ENCODE assay signal across 8 cellular contexts in genomic region chr17:45060824-45061605, GRCh38. TPM values are rescaled to one million over a fixed set of nuclear protein-coding genes. Genes with fewer than 3 reads are reported as not detected.
DNase-seq lines count a peak whose midpoint lies in the region; ATAC-seq and TF ChIP-seq lines count a peak whose summit lies in the region.

NMT1 (plus strand) TSS chr17:45061317; CDS start chr17:45061330, 13 bp downstream.

- peak within 1 kb of the TSS; percentile 97 for H3K27ac Mint-ChIP-seq in activated T-helper 17 cell treated with anti-CD3 and anti-CD28 coated beads, Interleukin-2, amount 50 U/mL, for 72 hours
- peak within 1 kb of the TSS; percentile 88 to 99 (median 97) for H3K27ac Mint-ChIP-seq in naive thymus-derived CD4-positive, alpha-beta T cell
- H3K27ac Mint-ChIP-seq in stimulated activated naive B cell treated with anti-CD40 and anti-IgM and Interleukin-4, amounts not matched to agents 10 μg/mL and 1 μg/mL and 100 μg/mL, for 72 hours, result peak within 1 kb of the TSS; percentile 99

- peaks cover 55% of the 10 kb centered on the region for H3K36me3 Mint-ChIP-seq in activated T-helper 17 cell treated with anti-CD3 and anti-CD28 coated beads, Interleukin-2, amount 50 U/mL, for 72 hours (ENCODE audit: low read depth)
- H3K36me3 Mint-ChIP-seq in naive thymus-derived CD4-positive, alpha-beta T cell, result peaks cover 0 to 13% (median 0%) of the 10 kb centered on the region in 5 donors
- H3K36me3 Mint-ChIP-seq in stimulated activated naive B cell treated with anti-CD40 and anti-IgM and Interleukin-4, amounts not matched to agents 10 μg/mL and 1 μg/mL and 100 μg/mL, for 72 hours, result peaks cover 10 to 19% of the 10 kb centered on the region in 2 donors

- POLR2A ChIA-PET in RWPE1 (lab: Yijun Ruan, JAX; ENCODE audit: low non-redundant PET), result interaction anchor here (0.6 to 1.3 kb wide), 4 partner anchors 9 to 184 kb away, joined by 3 to 9 read pairs (median 3); partner anchors contain the start of gene DCAKD
- POLR2A ChIA-PET in naive thymus-derived CD4-positive, alpha-beta T cell (lab: Charles Lee), result interaction anchor here (0.6 to 5.0 kb wide), 10 partner anchors 11 to 256 kb away, joined by 3 to 95 read pairs (median 4); partner anchors contain the start of genes ACBD4, DCAKD, EFTUD2 and HEXIM2

- peak within 1 kb of the TSS; percentile 94 for H3K4me3 ChIP-seq in LNCaP clone FGC (ENCODE audit: low read depth, low read length)
- H3K4me3 ChIP-seq in fibroblast of lung (replicated peaks in 1 of 4; ENCODE audit: control extremely low read depth in 1 of 4, insufficient read depth in 1 of 4, low read depth in 3 of 4, low read length in 4 of 4), result peak within 1 kb of the TSS; percentile 69 to 98 (median 84)
- peak within 1 kb of the TSS; percentile 97 for H3K4me3 ChIP-seq in naive thymus-derived CD4-positive, alpha-beta T cell (ENCODE audit: low read length)

- peaks cover 56% of the 10 kb centered on the region for H3K79me2 ChIP-seq in fibroblast of lung (ENCODE audit: control insufficient read depth, insufficient read depth, low read length)

- H3K36me3 ChIP-seq in fibroblast of lung (ENCODE audit: control insufficient read depth, insufficient read depth, low read length), result no peaks in the 10 kb centered on the region
- H3K36me3 ChIP-seq in naive thymus-derived CD4-positive, alpha-beta T cell (ENCODE audit: control insufficient read depth in 2 of 3, insufficient read depth in 3 of 3, low read length in 3 of 3), result peaks cover 0 to 7% (median 0%) of the 10 kb centered on the region in 3 experiments

- no peaks in the 10 kb centered on the region for H3K27me3 ChIP-seq in fibroblast of lung (ENCODE audit: control insufficient read depth, insufficient read depth, low read length)
- no peaks in the 10 kb centered on the region for H3K27me3 ChIP-seq in naive thymus-derived CD4-positive, alpha-beta T cell (ENCODE audit: control insufficient read depth in 2 of 2, insufficient read depth in 2 of 2, low read length in 2 of 2)

- DNase-seq in Daoy (ENCODE audit: low read depth) (peak; percentile 99), GOT3 (lab: John Stamatoyannopoulos, UW) (peak; percentile 93), LNCaP clone FGC (ENCODE audit: low read depth) (peak; percentile 98), RWPE1 (ENCODE audit: low spot score) (peak; percentile 98), fibroblast of lung (ENCODE audit: low read depth in 2 of 2) (peak; percentile 99 to 100)
- peak; percentile 81 to 98 (median 98) for DNase-seq in naive thymus-derived CD4-positive, alpha-beta T cell
- peak; percentile 98 for DNase-seq in stimulated activated naive B cell treated with anti-CD40 and anti-IgM and Interleukin-4, amounts not matched to agents 10 μg/mL and 1 μg/mL and 100 μg/mL, for 72 hours

- peaks cover 20% of the 10 kb centered on the region for H3K4me1 Mint-ChIP-seq in activated T-helper 17 cell treated with anti-CD3 and anti-CD28 coated beads, Interleukin-2, amount 50 U/mL, for 72 hours
- H3K4me1 Mint-ChIP-seq in naive thymus-derived CD4-positive, alpha-beta T cell, result peaks cover 26 to 66% (median 53%) of the 10 kb centered on the region in 7 donors
- peaks cover 18 to 47% of the 10 kb centered on the region in 2 donors for H3K4me1 Mint-ChIP-seq in stimulated activated naive B cell treated with anti-CD40 and anti-IgM and Interleukin-4, amounts not matched to agents 10 μg/mL and 1 μg/mL and 100 μg/mL, for 72 hours

- ATAC-seq in activated T-helper 17 cell treated with anti-CD3 and anti-CD28 coated beads, Interleukin-2, amount 50 U/mL, for 72 hours (replicated peaks), result peak; percentile 94
- ATAC-seq in naive thymus-derived CD4-positive, alpha-beta T cell, result peak; percentile 95
- peak; percentile 90 to 91 for ATAC-seq in stimulated activated naive B cell treated with anti-CD40 and anti-IgM and Interleukin-4, amounts not matched to agents 10 μg/mL and 1 μg/mL and 100 μg/mL, for 72 hours (replicated peaks)

- TF ChIP-seq CTCF in LNCaP clone FGC (IDR thresholded peaks at IDR 0.05; ENCODE audit: control insufficient read depth, extremely low read depth, insufficient read depth) (no peak), RWPE1 (conservative IDR thresholded peaks at IDR 0.05; ENCODE audit: low read depth) (no peak), fibroblast of lung (conservative IDR thresholded peaks at IDR 0.05 in 1 of 2, IDR thresholded peaks at IDR 0.05 in 1 of 2; ENCODE audit: low read depth in 1 of 2, low read length in 2 of 2) (no peak)

- intact Hi-C loops in naive thymus-derived CD4-positive, alpha-beta T cell (cut with micrococcal nuclease), result loop anchor here (1.0 to 5.0 kb wide), 14 partner anchors 10 to 939 kb away; partner anchors contain the start of genes DCAKD (in 2 of the 2), HEXIM1 (in 2 of the 2), HEXIM2 (in 2 of the 2) and ACBD4 (in 1 of the 2)

- H3K9me3 Mint-ChIP-seq in activated T-helper 17 cell treated with anti-CD3 and anti-CD28 coated beads, Interleukin-2, amount 50 U/mL, for 72 hours, result no peaks in the 10 kb centered on the region
- H3K9me3 Mint-ChIP-seq in naive thymus-derived CD4-positive, alpha-beta T cell, result no peaks in the 10 kb centered on the region
- H3K9me3 Mint-ChIP-seq in stimulated activated naive B cell treated with anti-CD40 and anti-IgM and Interleukin-4, amounts not matched to agents 10 μg/mL and 1 μg/mL and 100 μg/mL, for 72 hours, result no peaks in the 10 kb centered on the region

- H3K9me3 ChIP-seq in fibroblast of lung (ENCODE audit: control insufficient read depth, insufficient read depth, low read depth, low read length), result no peaks in the 10 kb centered on the region
- no peaks in the 10 kb centered on the region for H3K9me3 ChIP-seq in naive thymus-derived CD4-positive, alpha-beta T cell (ENCODE audit: control insufficient read depth in 2 of 3, low read length in 3 of 3)

- CTCF ChIA-PET in RWPE1 (lab: Yijun Ruan, JAX), result interaction anchor here (0.7 to 1.0 kb wide), 2 partner anchors 38 to 71 kb away, joined by 3 to 4 read pairs; no protein-coding TSS in a partner anchor
- CTCF ChIA-PET in naive thymus-derived CD4-positive, alpha-beta T cell (lab: Charles Lee), result interaction anchor here (1.0 to 1.8 kb wide), 2 partner anchors 28 to 75 kb away, joined by 3 to 7 read pairs; partner anchors contain the start of gene ACBD4

- H3K27ac ChIP-seq in RWPE1 (peak within 1 kb of the TSS; percentile 86), fibroblast of lung (ENCODE audit: insufficient read depth, low read length) (peak within 1 kb of the TSS; percentile 97)
- H3K27ac ChIP-seq in naive thymus-derived CD4-positive, alpha-beta T cell (ENCODE audit: low read depth, low read length), result peak within 1 kb of the TSS; percentile 87

- peaks cover 11% of the 10 kb centered on the region for H3K4me1 ChIP-seq in fibroblast of lung (ENCODE audit: control insufficient read depth, extremely low read depth, insufficient read depth, low read length)
- H3K4me1 ChIP-seq in naive thymus-derived CD4-positive, alpha-beta T cell (ENCODE audit: control insufficient read depth in 2 of 2, insufficient read depth in 2 of 2, low read length in 2 of 2), result peaks cover 18 to 20% of the 10 kb centered on the region in 2 donors

- H3K9ac ChIP-seq in fibroblast of lung (ENCODE audit: insufficient read depth, low read length), result peak within 1 kb of the TSS; percentile 91

- H3K4me3 Mint-ChIP-seq in activated T-helper 17 cell treated with anti-CD3 and anti-CD28 coated beads, Interleukin-2, amount 50 U/mL, for 72 hours, result peak within 1 kb of the TSS; percentile 89
- H3K4me3 Mint-ChIP-seq in naive thymus-derived CD4-positive, alpha-beta T cell, result peak within 1 kb of the TSS; percentile 80 to 100 (median 98)
- peak within 1 kb of the TSS; percentile 92 for H3K4me3 Mint-ChIP-seq in stimulated activated naive B cell treated with anti-CD40 and anti-IgM and Interleukin-4, amounts not matched to agents 10 μg/mL and 1 μg/mL and 100 μg/mL, for 72 hours

- no peaks in the 10 kb centered on the region for H3K27me3 Mint-ChIP-seq in activated T-helper 17 cell treated with anti-CD3 and anti-CD28 coated beads, Interleukin-2, amount 50 U/mL, for 72 hours
- H3K27me3 Mint-ChIP-seq in naive thymus-derived CD4-positive, alpha-beta T cell, result no peaks in the 10 kb centered on the region
- H3K27me3 Mint-ChIP-seq in stimulated activated naive B cell treated with anti-CD40 and anti-IgM and Interleukin-4, amounts not matched to agents 10 μg/mL and 1 μg/mL and 100 μg/mL, for 72 hours, result no peaks in the 10 kb centered on the region

- peak within 1 kb of the TSS; percentile 96 for H3K4me2 ChIP-seq in fibroblast of lung (ENCODE audit: extremely low read depth, insufficient read depth, low read length)

- H4K20me1 ChIP-seq in fibroblast of lung (ENCODE audit: control insufficient read depth, extremely low read depth, insufficient read depth, low read length), result no peaks in the 10 kb centered on the region

- peak within 1 kb of the TSS; percentile 93 for H2AFZ ChIP-seq in fibroblast of lung (ENCODE audit: low read length)

RNA-seq across cellular contexts. Expression of gene NMT1, which starts in this region (rescaled TPM):
- total RNA-seq in Daoy (2014; rRNA removed; shearing (Covaris generic)), result 112 and 640 TPM in 2 replicates
- total RNA-seq in activated T-helper 17 cell treated with anti-CD3 and anti-CD28 coated beads, Interleukin-2, amount 50 U/mL, for 72 hours, result 100 to 1,000 TPM; 101 to 120 TPM
- total RNA-seq in fibroblast of lung, result 73.2 and 124 TPM in 2 replicates
- 46.2 and 57.1 TPM in 2 replicates for polyA plus RNA-seq in fibroblast of lung
- 104 and 130 TPM in 2 replicates for polyA plus RNA-seq in fibroblast of lung (2012)
- 67.8 and 173 TPM in 2 replicates for polyA minus RNA-seq in fibroblast of lung (ENCODE audit: low replicate concordance)
- total RNA-seq in naive thymus-derived CD4-positive, alpha-beta T cell, result 100 to 1,000 TPM in 3 of 5 experiments, 10 to 100 TPM in 2; 59.5 to 136 (median 121) TPM
- polyA plus RNA-seq in naive thymus-derived CD4-positive, alpha-beta T cell, result 10 to 100 TPM; 37.5 to 64.1 TPM

Comparison
In these comparisons a context has a peak if more than half of its experiments do, and no peak if none do; other contexts are left out.
1. Peak in every context shown above with its lines: DNase-seq, ATAC-seq, H3K4me3 ChIP-seq and H3K27ac ChIP-seq.